8 cellular contexts compared by ENCODE assay signal in the genomic region with DNA sequence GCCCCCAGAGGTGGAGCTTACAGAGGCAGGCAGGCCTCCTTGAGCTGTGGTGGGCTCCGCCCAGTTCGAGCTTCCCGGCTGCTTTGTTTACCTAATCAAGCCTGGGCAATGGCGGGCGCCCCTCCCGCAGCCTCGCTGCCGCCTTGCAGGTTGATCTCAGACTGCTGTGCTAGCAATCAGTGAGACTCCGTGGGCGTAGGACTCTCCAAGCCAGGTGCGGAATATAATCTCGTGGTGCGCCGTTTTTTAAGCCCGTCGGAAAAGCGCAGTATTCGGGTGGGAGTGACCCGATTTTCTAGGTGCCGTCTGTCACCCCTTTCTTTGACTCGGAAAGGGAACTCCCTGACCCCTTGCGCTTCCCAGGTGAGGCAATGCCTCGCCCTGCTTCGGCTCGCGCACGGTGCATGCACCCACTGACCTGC. TPM values are rescaled to one million over a fixed set of nuclear protein-coding genes. Genes with fewer than 3 reads are reported as not detected.
DNase-seq lines count a peak whose midpoint lies in the region; ATAC-seq and TF ChIP-seq lines count a peak whose summit lies in the region.
"Not testable (repeated sequence)": the region's sequence is repeated elsewhere in the genome, so short reads cannot be mapped to it uniquely, and the experiment has no call there.

No MANE protein-coding gene starts in this region.

- not testable (repeated sequence) for ATAC-seq in right lobe of liver

- H3K4me1 Mint-ChIP-seq in Calu3 (ENCODE audit: low read depth, unreplicated experiment); activated CD4-positive, alpha-beta memory T cell treated with anti-CD3 and anti-CD28 coated beads for 36 hours (ENCODE audit: low read depth): not testable (repeated sequence)

- H3K4ac ChIP-seq in trophoblast cell (ENCODE audit: low read depth, low read length): not testable (repeated sequence)

- not testable (repeated sequence) for H3K27me3 ChIP-seq in esophagus muscularis mucosa; right lobe of liver; trophoblast cell (ENCODE audit: insufficient read depth, low read length); subcutaneous abdominal adipose tissue (ENCODE audit: control insufficient read depth in 5 of 5, insufficient read depth in 4 of 5, low read length in 5 of 5)

- H3K18ac ChIP-seq in trophoblast cell (ENCODE audit: low read length): not testable (repeated sequence)

- H3K9me3 ChIP-seq in esophagus muscularis mucosa; right lobe of liver; trophoblast cell (ENCODE audit: insufficient read depth, low read depth, low read length); subcutaneous abdominal adipose tissue (ENCODE audit: control insufficient read depth in 5 of 5, low read length in 5 of 5): not testable (repeated sequence)

- DNase-seq in Calu3 (peak; percentile 40), NCI-H82 (lab: John Stamatoyannopoulos, UW) (peak; percentile 3)
- DNase-seq in activated CD4-positive, alpha-beta memory T cell treated with anti-CD3 and anti-CD28 coated beads for 36 hours: peak; percentile 60
- DNase-seq in astrocyte of the cerebellum (ENCODE audit: low read depth); esophagus muscularis mucosa (ENCODE audit: extremely low spot score); right lobe of liver; trophoblast cell: not testable (repeated sequence)

- H3K23ac ChIP-seq in trophoblast cell (ENCODE audit: low read length): not testable (repeated sequence)

- H3K4me1 ChIP-seq in esophagus muscularis mucosa (peaks cover 0 to 12% (median 2%) of the 10 kb centered on the region in 4 donors), subcutaneous abdominal adipose tissue (ENCODE audit: control insufficient read depth in 5 of 5, insufficient read depth in 5 of 5, low read length in 5 of 5) (peaks cover 0 to 15% (median 8%) of the 10 kb centered on the region in 5 donors)
- not testable (repeated sequence) for H3K4me1 ChIP-seq in right lobe of liver; trophoblast cell (ENCODE audit: control insufficient read depth in 1 of 2, insufficient read depth in 2 of 2, low read length in 2 of 2)

- not testable (repeated sequence) for H3K9me3 Mint-ChIP-seq in Calu3 (ENCODE audit: low read depth, unreplicated experiment); activated CD4-positive, alpha-beta memory T cell treated with anti-CD3 and anti-CD28 coated beads for 36 hours

- H2BK5ac ChIP-seq in trophoblast cell (ENCODE audit: low read depth, low read length, poor library complexity): not testable (repeated sequence)

- peak overlapping the region; percentile 11 for H4K12ac ChIP-seq in trophoblast cell (ENCODE audit: low read depth, low read length)

- peak overlapping the region; percentile 66 for H4K8ac ChIP-seq in trophoblast cell (ENCODE audit: low read depth, low read length)

- H3K79me1 ChIP-seq in trophoblast cell (ENCODE audit: low read length): not testable (repeated sequence)

- H3K4me2 ChIP-seq in trophoblast cell (ENCODE audit: low read length): peak overlapping the region; percentile 44

- peak overlapping the region; percentile 46 for H3K27ac Mint-ChIP-seq in Calu3 (ENCODE audit: unreplicated experiment)
- peak overlapping the region; percentile 72 for H3K27ac Mint-ChIP-seq in activated CD4-positive, alpha-beta memory T cell treated with anti-CD3 and anti-CD28 coated beads for 36 hours

- not testable (repeated sequence) for H4K91ac ChIP-seq in trophoblast cell (ENCODE audit: low read depth, low read length)

- not testable (repeated sequence) for TF ChIP-seq CTCF in Calu3 (IDR thresholded peaks at IDR 0.05; ENCODE audit: unreplicated experiment); astrocyte of the cerebellum (IDR thresholded peaks at IDR 0.05; ENCODE audit: low read depth, low read length, missing control alignments); esophagus muscularis mucosa (IDR thresholded peaks at IDR 0.05); right lobe of liver (IDR thresholded peaks at IDR 0.05)

- not testable (repeated sequence) for H3K36me3 ChIP-seq in esophagus muscularis mucosa; right lobe of liver; trophoblast cell (ENCODE audit: control insufficient read depth in 1 of 2, insufficient read depth in 2 of 2, low read length in 2 of 2); subcutaneous abdominal adipose tissue (ENCODE audit: control insufficient read depth in 5 of 5, insufficient read depth in 5 of 5, low read length in 5 of 5)

- H3K36me3 Mint-ChIP-seq in Calu3 (ENCODE audit: insufficient read depth, unreplicated experiment); activated CD4-positive, alpha-beta memory T cell treated with anti-CD3 and anti-CD28 coated beads for 36 hours: not testable (repeated sequence)

- H3K27me3 Mint-ChIP-seq in Calu3 (ENCODE audit: unreplicated experiment); activated CD4-positive, alpha-beta memory T cell treated with anti-CD3 and anti-CD28 coated beads for 36 hours: not testable (repeated sequence)

- 82% methylated on average over 16 of the region's 27 CpGs for WGBS in esophagus muscularis mucosa
- WGBS in right lobe of liver (ENCODE audit: insufficient coverage, low coverage, low lambda C conversion rate, missing lambda C conversion rate): 19% methylated on average over 10 of the region's 27 CpGs
- no CpG with 5 or more reads among the region's 27 CpGs for WGBS in trophoblast cell (ENCODE audit: extremely low coverage, insufficient coverage, insufficient read length)

- not testable (repeated sequence) for H2BK12ac ChIP-seq in trophoblast cell (ENCODE audit: low read length)

- H3K4me3 ChIP-seq in astrocyte of the cerebellum (ENCODE audit: low read depth, low read length): peak overlapping the region; percentile 48
- H3K4me3 ChIP-seq in esophagus muscularis mucosa: peak overlapping the region; percentile 51 to 67 (median 53)
- H3K4me3 ChIP-seq in right lobe of liver: peak overlapping the region; percentile 39 to 57 (median 48)
- peak overlapping the region; percentile 68 for H3K4me3 ChIP-seq in trophoblast cell (ENCODE audit: low read depth, low read length)
- peak overlapping the region; percentile 62 to 77 (median 69) for H3K4me3 ChIP-seq in subcutaneous abdominal adipose tissue (ENCODE audit: low read depth in 1 of 5, low read length in 5 of 5)

- not testable (repeated sequence) for TF ChIP-seq EP300 in esophagus muscularis mucosa (IDR thresholded peaks at IDR 0.05)

- BruUV-seq in Calu3 (replicated peaks; lab: Mats Ljungman, UMichigan): not testable (repeated sequence)

- TF ChIP-seq POLR2A in esophagus muscularis mucosa (IDR thresholded peaks at IDR 0.05; ENCODE audit: low read depth); right lobe of liver (IDR thresholded peaks at IDR 0.05): not testable (repeated sequence)

- H2BK120ac ChIP-seq in trophoblast cell (ENCODE audit: insufficient read depth, low read length, poor library complexity): not testable (repeated sequence)

- H3K27ac ChIP-seq in esophagus muscularis mucosa (replicated peaks in 1 of 4); right lobe of liver; trophoblast cell (ENCODE audit: low read depth, low read length); subcutaneous abdominal adipose tissue (ENCODE audit: low read depth, low read length): not testable (repeated sequence)

- not testable (repeated sequence) for H3K79me2 ChIP-seq in trophoblast cell (ENCODE audit: control insufficient read depth, insufficient read depth, low read length, poor library complexity)

- not testable (repeated sequence) for H3K4me3 Mint-ChIP-seq in Calu3 (ENCODE audit: low read depth, unreplicated experiment); activated CD4-positive, alpha-beta memory T cell treated with anti-CD3 and anti-CD28 coated beads for 36 hours

- in situ Hi-C loops in astrocyte of the cerebellum (cut with HindIII; ENCODE audit: low sequenced_read_pairs): not testable (repeated sequence)

- peak overlapping the region; percentile 50 for H3K14ac ChIP-seq in trophoblast cell (ENCODE audit: low read length)

- POLR2A ChIA-PET in activated CD4-positive, alpha-beta memory T cell treated with anti-CD3 and anti-CD28 coated beads for 36 hours (lab: Charles Lee): interaction anchor here (0.6 to 1.0 kb wide), 2 partner anchors 25 to 36 kb away, joined by 3 to 4 read pairs; partner anchors contain the start of genes FOCAD and MLLT3

- not testable (repeated sequence) for H2AFZ ChIP-seq in trophoblast cell (ENCODE audit: insufficient read depth, low read length, poor library complexity)

- not testable (repeated sequence) for H3K9ac ChIP-seq in trophoblast cell (ENCODE audit: low read length); subcutaneous abdominal adipose tissue (ENCODE audit: low read length in 5 of 5)

- CTCF ChIA-PET in Calu3 (lab: Charles Lee); activated CD4-positive, alpha-beta memory T cell treated with anti-CD3 and anti-CD28 coated beads for 36 hours (lab: Charles Lee): not testable (repeated sequence)

- intact Hi-C loops in Calu3 (cut with micrococcal nuclease; ENCODE audit: unreplicated experiment); esophagus muscularis mucosa (cut with DNase I); right lobe of liver (cut with DNase I): not testable (repeated sequence)
- intact Hi-C loops in activated CD4-positive, alpha-beta memory T cell treated with anti-CD3 and anti-CD28 coated beads for 36 hours (cut with micrococcal nuclease): loop anchor here (2.0 kb wide), 1 partner anchor 27 kb away; the partner anchor contains the start of gene FOCAD

- not testable (repeated sequence) for H2AK5ac ChIP-seq in trophoblast cell (ENCODE audit: low read length)

RNA-seq across cellular contexts. Expression of gene FOCAD, which starts 25.8 kb away (rescaled TPM):
- total RNA-seq in Calu3 (2022): 22.5 and 23.8 TPM in 2 replicates
- total RNA-seq in activated CD4-positive, alpha-beta memory T cell treated with anti-CD3 and anti-CD28 coated beads for 36 hours: 10 to 100 TPM; 35.4 to 37.1 TPM
- total RNA-seq in esophagus muscularis mucosa: 10 to 100 TPM; 17.6 to 27.2 (median 20.1) TPM
- total RNA-seq in right lobe of liver: 10 to 100 TPM in 2 of 6 experiments, 1 to 10 TPM in 4; 6.4 to 18.3 (median 7.8) TPM
- 16.8 and 17.7 TPM in 2 replicates for polyA plus RNA-seq in trophoblast cell (2013)

RNA-seq across cellular contexts. Expression of gene MLLT3, which starts 36.0 kb away (rescaled TPM):
- total RNA-seq in Calu3 (2022) (22.9 and 23.1 TPM in 2 replicates), esophagus muscularis mucosa (10 to 100 TPM; 14.1 to 30.7 (median 18.0) TPM), right lobe of liver (1 to 10 TPM in 3 of 6 experiments, under 1 TPM in 3; 0.43 to 2.5 (median 1.2) TPM)
- 10 to 100 TPM; 30.8 to 34.0 TPM for total RNA-seq in activated CD4-positive, alpha-beta memory T cell treated with anti-CD3 and anti-CD28 coated beads for 36 hours
- polyA plus RNA-seq in trophoblast cell (2013): 3.1 and 3.7 TPM in 2 replicates
